Comparison of ENCODE assay signal across 15 cellular contexts in the genomic region with DNA sequence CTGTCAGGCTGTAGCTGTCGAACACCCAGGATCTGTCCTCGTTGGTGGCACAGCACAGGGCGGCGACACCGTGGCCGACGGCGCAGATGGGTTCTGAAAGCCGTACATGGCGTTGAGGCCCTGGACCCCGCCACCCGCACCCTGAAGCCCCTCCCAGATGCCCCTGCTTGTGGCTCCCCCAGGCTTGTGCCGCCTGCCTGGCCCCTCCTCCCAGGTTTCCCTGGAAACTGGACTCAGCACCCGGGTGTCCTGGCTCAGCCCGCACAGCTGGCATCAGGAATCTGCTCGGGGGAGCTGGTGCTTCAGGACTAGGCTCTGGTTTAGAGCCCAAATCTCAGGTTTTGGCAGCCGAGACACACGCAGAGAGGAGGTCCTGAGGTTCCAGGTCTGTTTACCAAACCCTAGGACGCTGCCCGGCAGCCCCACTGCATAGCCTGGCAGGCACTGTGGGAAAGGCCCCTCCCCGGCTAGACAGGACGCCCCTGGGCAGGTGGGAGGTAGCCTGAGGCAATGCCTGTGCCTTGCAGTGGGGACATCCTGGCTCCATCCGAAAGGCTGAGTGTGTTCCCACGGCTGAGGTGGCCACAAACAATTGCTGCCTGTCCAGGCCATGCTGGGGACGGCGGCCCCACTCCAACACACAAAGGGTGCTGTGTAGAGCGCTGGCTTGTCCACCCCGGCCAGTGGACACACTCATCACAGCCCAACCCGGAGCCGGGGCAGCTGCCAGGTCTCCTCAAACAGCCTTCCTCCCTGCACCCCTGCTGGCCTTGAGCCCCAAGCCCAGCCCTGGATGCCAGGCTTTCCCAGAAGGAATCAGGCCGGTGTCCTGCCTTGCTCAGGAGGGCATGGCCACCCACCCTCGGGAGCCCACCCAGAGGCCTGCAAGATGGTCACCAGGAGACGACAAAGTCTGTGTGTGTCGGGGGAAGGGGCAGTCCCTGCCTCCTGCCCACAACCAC. TPM values are rescaled to one million over a fixed set of nuclear protein-coding genes. Genes with fewer than 3 reads are reported as not detected.
DNase-seq lines count a peak whose midpoint lies in the region; ATAC-seq and TF ChIP-seq lines count a peak whose summit lies in the region.
"Had no signal": no experiment of that assay in that cellular context is flagged by ENCODE, and none has a peak within 500 bp of the region (broad histone marks: within the 10 kb centered on the region; RNA-seq: fewer than 3 reads in every experiment).

No MANE protein-coding gene starts in this region.

- ATAC-seq in RWPE2 (ENCODE audit: low read depth) (no peak), HG03378 (IDR thresholded peaks at IDR 0.05; ENCODE audit: unreplicated experiment) (no peak)
- ATAC-seq: activated CD4-positive, CD25-positive, alpha-beta regulatory T cell treated with anti-CD3 and anti-CD28 coated beads, Interleukin-2, amount 50 U/mL, for 24 hours; stimulated activated effector memory CD8-positive, alpha-beta T cell treated with anti-CD3 and anti-CD28 coated beads, Interleukin-12 subunit alpha, Interleukin-12 subunit beta, amount 100 ng/mL, for 72 hours had no signal

- no peak for TF ChIP-seq CTCF in RWPE2 (IDR thresholded peaks at IDR 0.05; ENCODE audit: poor library complexity, severe bottlenecking)

- H3K4me3 ChIP-seq in RWPE2 (ENCODE audit: severe bottlenecking), result no peak overlapping the region

- intact Hi-C loops in posterior vena cava (cut with DNase I), result no loop called here

- H3K9me3 ChIP-seq in RWPE2 (ENCODE audit: severe bottlenecking), result no peaks in the 10 kb centered on the region

- H3K27ac ChIP-seq in RWPE2 (ENCODE audit: poor library complexity, severe bottlenecking), result no peak overlapping the region

- peaks cover 69% of the 10 kb centered on the region for H3K36me3 ChIP-seq in RWPE2 (ENCODE audit: low read depth)

- DNase-seq in RWPE2 (ENCODE audit: low spot score) (peak; percentile 62), hippocampal formation (lab: John Stamatoyannopoulos, UW) (peak; percentile 86 to 89), posterior vena cava (ENCODE audit: low spot score) (peak; percentile 74), NCI-H69 (lab: John Stamatoyannopoulos, UW) (no peak)
- DNase-seq in activated CD4-positive, alpha-beta T cell treated with anti-CD3 and anti-CD28 coated beads, Interleukin-2, amount 50 U/mL, for 1 hour, result no peak
- DNase-seq: dermis blood vessel endothelial cell; DND-41; NCI-H1092; NCI-H345; OCI-M1; stimulated activated CD4-positive, alpha-beta T cell treated with anti-CD3 and anti-CD28 coated beads, Interleukin-2, amount 100 ng/mL, for 48 hours had no signal

- peaks cover 5% of the 10 kb centered on the region for H3K4me1 ChIP-seq in RWPE2 (ENCODE audit: insufficient read depth, poor library complexity, severe bottlenecking)

- no peaks in the 10 kb centered on the region for H3K27me3 ChIP-seq in RWPE2 (ENCODE audit: insufficient read depth, poor library complexity, severe bottlenecking)

RNA-seq across cellular contexts. Expression of a gene that starts 4.6 kb away (rescaled TPM):
- total RNA-seq in posterior vena cava, result 10 to 100 TPM; 33.0 to 38.8 TPM

RNA-seq across cellular contexts. Expression of a gene that starts 17.2 kb away (rescaled TPM):
- not detected for total RNA-seq in posterior vena cava
- total RNA-seq: mononuclear cell had no signal

RNA-seq across cellular contexts. Expression of a gene that starts 25.4 kb away (rescaled TPM):
- 10 to 100 TPM; 10.6 to 11.2 TPM for total RNA-seq in posterior vena cava

RNA-seq across cellular contexts. Expression of a gene that starts 25.4 kb away (rescaled TPM):
- 100 to 1,000 TPM in 1 of 2 donors, 10 to 100 TPM in 1; 76.8 to 109 TPM for total RNA-seq in posterior vena cava

RNA-seq across cellular contexts. Expression of a gene that starts 32.3 kb away (rescaled TPM):
- total RNA-seq in posterior vena cava, result 1 to 10 TPM; 6.0 to 6.5 TPM

Comparison
In these comparisons a context has a peak if more than half of its experiments do, and no peak if none do; other contexts are left out.
1. DNase-seq: peak in RWPE2 (single experiment), hippocampal formation (2 of 2) and posterior vena cava (single experiment); none in activated CD4-positive, alpha-beta T cell treated with anti-CD3 and anti-CD28 coated beads, Interleukin-2, amount 50 U/mL, for 1 hour (single experiment) and NCI-H69 (single experiment).